ENCODE assay signal across 28 cellular contexts in the genomic region with DNA sequence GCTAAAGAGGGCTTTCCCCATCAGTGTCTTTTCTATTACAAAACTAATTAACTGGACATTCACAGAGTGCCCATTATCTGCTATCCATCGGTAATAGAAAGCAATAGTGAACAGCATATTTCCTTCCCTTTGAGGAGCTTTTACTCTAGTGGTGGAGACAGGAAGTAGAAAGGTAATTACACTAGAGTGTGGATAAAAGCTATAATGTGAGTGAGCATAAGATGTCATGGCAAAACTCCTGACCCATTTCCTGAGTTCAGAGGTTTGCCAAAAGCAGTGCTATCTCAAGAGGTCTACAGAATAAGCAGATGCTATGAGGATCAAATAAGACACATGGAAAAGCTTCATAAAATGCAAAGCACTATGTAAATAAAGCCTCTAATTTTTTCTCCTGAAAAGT. TPM values are rescaled to one million over a fixed set of nuclear protein-coding genes. Genes with fewer than 3 reads are reported as not detected.
DNase-seq lines count a peak whose midpoint lies in the region; ATAC-seq lines count a peak whose summit lies in the region.
"Had no signal": no experiment of that assay in that cellular context is flagged by ENCODE, and none has a peak within 500 bp of the region (broad histone marks: within the 10 kb centered on the region; RNA-seq: fewer than 3 reads in every experiment).

No MANE protein-coding gene starts in this region.

- H3K36me3 Mint-ChIP-seq in activated naive CD4-positive, alpha-beta T cell treated with anti-CD3 and anti-CD28 coated beads for 36 hours (ENCODE audit: low read depth): peaks cover 59% of the 10 kb centered on the region
- H3K36me3 Mint-ChIP-seq in activated naive CD4-positive, alpha-beta T cell treated with anti-CD3 and anti-CD28 coated beads, Interleukin-2, amount 50 U/mL, for 72 hours: peaks cover 52 to 53% of the 10 kb centered on the region in 2 donors
- H3K36me3 Mint-ChIP-seq in naive thymus-derived CD4-positive, alpha-beta T cell: peaks cover 6 to 42% (median 17%) of the 10 kb centered on the region in 5 donors

- CTCF ChIA-PET in activated naive CD4-positive, alpha-beta T cell treated with anti-CD3 and anti-CD28 coated beads for 36 hours (lab: Charles Lee): interaction anchor here (0.7 to 3.2 kb wide), 4 partner anchors 23 to 109 kb away, joined by 3 to 11 read pairs (median 4); a partner anchor contains a TSS
- CTCF ChIA-PET in naive thymus-derived CD4-positive, alpha-beta T cell (lab: Charles Lee): interaction anchor here (0.6 to 1.8 kb wide), 7 partner anchors 14 to 748 kb away, joined by 3 to 6 read pairs (median 3); no protein-coding TSS in a partner anchor

- H3K9me3 ChIP-seq in naive thymus-derived CD4-positive, alpha-beta T cell (ENCODE audit: control insufficient read depth in 2 of 3, low read length in 3 of 3): no peaks in the 10 kb centered on the region
- H3K9me3 ChIP-seq: esophagus squamous epithelium, heart left ventricle, Peyer's patch had no signal

- peak overlapping the region; percentile 38 for H3K27ac ChIP-seq in naive thymus-derived CD4-positive, alpha-beta T cell (ENCODE audit: low read depth, low read length)
- H3K27ac ChIP-seq: esophagus squamous epithelium, foreskin keratinocyte, GM23248, heart left ventricle, Peyer's patch had no signal

- no peak overlapping the region for H3K4me3 ChIP-seq in naive thymus-derived CD4-positive, alpha-beta T cell (ENCODE audit: low read length)
- H3K4me3 ChIP-seq: esophagus squamous epithelium, GM23248, heart left ventricle, Peyer's patch had no signal

- POLR2A ChIA-PET in naive thymus-derived CD4-positive, alpha-beta T cell (lab: Charles Lee): interaction anchor here (0.9 to 2.0 kb wide), 4 partner anchors 12 to 87 kb away, joined by 4 to 13 read pairs (median 6); a partner anchor contains a TSS

- no peak for ATAC-seq in activated naive CD4-positive, alpha-beta T cell treated with anti-CD3 and anti-CD28 coated beads, Interleukin-2, amount 50 U/mL, for 72 hours
- peak; percentile 42 for ATAC-seq in naive thymus-derived CD4-positive, alpha-beta T cell
- ATAC-seq in GM18870 (IDR thresholded peaks at IDR 0.05; ENCODE audit: unreplicated experiment): no peak
- ATAC-seq: foreskin keratinocyte, heart left ventricle, left ventricle myocardium superior had no signal

- intact Hi-C loops in activated naive CD4-positive, alpha-beta T cell treated with anti-CD3 and anti-CD28 coated beads for 36 hours (cut with micrococcal nuclease): no loop called here
- intact Hi-C loops in naive thymus-derived CD4-positive, alpha-beta T cell (cut with micrococcal nuclease): loop anchor here in 1 of 2 donors (1.0 kb wide), 1 partner anchor 39 kb away; no protein-coding TSS in a partner anchor

- peak overlapping the region; percentile 6 for H3K27ac Mint-ChIP-seq in activated naive CD4-positive, alpha-beta T cell treated with anti-CD3 and anti-CD28 coated beads for 36 hours
- H3K27ac Mint-ChIP-seq in activated naive CD4-positive, alpha-beta T cell treated with anti-CD3 and anti-CD28 coated beads, Interleukin-2, amount 50 U/mL, for 72 hours: peak overlapping the region in 1 of 2 donors; percentile 58
- H3K27ac Mint-ChIP-seq in naive thymus-derived CD4-positive, alpha-beta T cell: peak overlapping the region; percentile 33 to 91 (median 85)
- H3K27ac Mint-ChIP-seq: type B pancreatic cell had no signal

- H3K4me1 Mint-ChIP-seq in activated naive CD4-positive, alpha-beta T cell treated with anti-CD3 and anti-CD28 coated beads for 36 hours (ENCODE audit: low read depth): peaks cover 12% of the 10 kb centered on the region
- H3K4me1 Mint-ChIP-seq in naive thymus-derived CD4-positive, alpha-beta T cell: peaks cover 10 to 26% (median 15%) of the 10 kb centered on the region in 7 donors

- no peak overlapping the region for H3K4me3 Mint-ChIP-seq in activated naive CD4-positive, alpha-beta T cell treated with anti-CD3 and anti-CD28 coated beads for 36 hours
- peak overlapping the region in 8 of 10 donors; percentile 39 to 73 (median 57) for H3K4me3 Mint-ChIP-seq in naive thymus-derived CD4-positive, alpha-beta T cell
- H3K4me3 Mint-ChIP-seq: type B pancreatic cell had no signal

- H3K9me3 Mint-ChIP-seq in activated naive CD4-positive, alpha-beta T cell treated with anti-CD3 and anti-CD28 coated beads for 36 hours: no peaks in the 10 kb centered on the region
- no peaks in the 10 kb centered on the region for H3K9me3 Mint-ChIP-seq in activated naive CD4-positive, alpha-beta T cell treated with anti-CD3 and anti-CD28 coated beads, Interleukin-2, amount 50 U/mL, for 72 hours
- no peaks in the 10 kb centered on the region for H3K9me3 Mint-ChIP-seq in naive thymus-derived CD4-positive, alpha-beta T cell
- H3K9me3 Mint-ChIP-seq: type B pancreatic cell had no signal

- peaks cover 0 to 24% (median 0%) of the 10 kb centered on the region in 3 experiments for H3K36me3 ChIP-seq in naive thymus-derived CD4-positive, alpha-beta T cell (ENCODE audit: control insufficient read depth in 2 of 3, insufficient read depth in 3 of 3, low read length in 3 of 3)

- H3K27me3 ChIP-seq in naive thymus-derived CD4-positive, alpha-beta T cell (ENCODE audit: control insufficient read depth in 2 of 2, insufficient read depth in 2 of 2, low read length in 2 of 2): no peaks in the 10 kb centered on the region
- H3K27me3 ChIP-seq: esophagus squamous epithelium, foreskin keratinocyte, heart left ventricle, Peyer's patch had no signal

- peaks cover 0 to 12% of the 10 kb centered on the region in 2 donors for H3K4me1 ChIP-seq in naive thymus-derived CD4-positive, alpha-beta T cell (ENCODE audit: control insufficient read depth in 2 of 2, insufficient read depth in 2 of 2, low read length in 2 of 2)
- H3K4me1 ChIP-seq: esophagus squamous epithelium, foreskin keratinocyte, heart left ventricle, Peyer's patch had no signal

- no peaks in the 10 kb centered on the region for H3K27me3 Mint-ChIP-seq in activated naive CD4-positive, alpha-beta T cell treated with anti-CD3 and anti-CD28 coated beads for 36 hours (ENCODE audit: low read depth)
- no peaks in the 10 kb centered on the region for H3K27me3 Mint-ChIP-seq in naive thymus-derived CD4-positive, alpha-beta T cell
- H3K27me3 Mint-ChIP-seq: type B pancreatic cell had no signal

- DNase-seq in activated naive CD4-positive, alpha-beta T cell treated with anti-CD3 and anti-CD28 coated beads for 36 hours: no peak
- no peak for DNase-seq in activated naive CD4-positive, alpha-beta T cell treated with anti-CD3 and anti-CD28 coated beads, Interleukin-2, amount 50 U/mL, for 72 hours (ENCODE audit: low spot score in 2 of 2)
- DNase-seq in DMS153 treated with DMSO at 0.1 percent for 48 hours (lab: John Stamatoyannopoulos, UW; ENCODE audit: unreplicated experiment) (peak; percentile 4), NCI-H526 treated with DMSO at 0.1 percent for 48 hours (lab: John Stamatoyannopoulos, UW) (peak; percentile 31), cerebellar nuclear complex (lab: John Stamatoyannopoulos, UW) (no peak)
- peak in 6 of 9 donors; percentile 7 to 45 (median 35) for DNase-seq in naive thymus-derived CD4-positive, alpha-beta T cell
- DNase-seq: activated CD4-positive, alpha-beta T cell treated with anti-CD3 and anti-CD28 coated beads, Interleukin-2, amount 50 U/mL, for 48 hours; activated CD8-positive, alpha-beta memory T cell treated with anti-CD3 and anti-CD28 coated beads, Interleukin-2, amount 50 U/mL, for 4 hours; activated effector memory CD4-positive, alpha-beta T cell treated with anti-CD3 and anti-CD28 coated beads, Interleukin-2, amount 50 U/mL, for 16 hours; amygdala; esophagus squamous epithelium; foreskin keratinocyte; GM23248; heart left ventricle; islet precursor cell; left ventricle myocardium superior; MV-4-11; NCI-H1694 treated with DMSO at 0.1 percent for 48 hours; NCI-H226; NCI-H69; Peyer's patch; SHP77; small intestine had no signal

RNA-seq across cellular contexts. Expression of a gene that starts 24.0 kb away (rescaled TPM):
- 10 to 100 TPM; 69.9 to 70.8 TPM for total RNA-seq in activated naive CD4-positive, alpha-beta T cell treated with anti-CD3 and anti-CD28 coated beads for 36 hours
- 10 to 100 TPM; 60.4 to 61.6 TPM for total RNA-seq in activated naive CD4-positive, alpha-beta T cell treated with anti-CD3 and anti-CD28 coated beads, Interleukin-2, amount 50 U/mL, for 72 hours
- total RNA-seq in naive thymus-derived CD4-positive, alpha-beta T cell: 10 to 100 TPM in 1 of 5 experiments, 1 to 10 TPM in 4; 4.4 to 42.3 (median 5.4) TPM
- polyA plus RNA-seq in naive thymus-derived CD4-positive, alpha-beta T cell: 1 to 10 TPM; 2.7 to 3.3 TPM

RNA-seq across cellular contexts. Expression of a gene that starts 29.3 kb away (rescaled TPM):
- total RNA-seq in activated naive CD4-positive, alpha-beta T cell treated with anti-CD3 and anti-CD28 coated beads for 36 hours: not detected
- not detected for total RNA-seq in activated naive CD4-positive, alpha-beta T cell treated with anti-CD3 and anti-CD28 coated beads, Interleukin-2, amount 50 U/mL, for 72 hours
- total RNA-seq in naive thymus-derived CD4-positive, alpha-beta T cell: not detected
- not detected for polyA plus RNA-seq in naive thymus-derived CD4-positive, alpha-beta T cell
- total RNA-seq: chondrocyte, foreskin keratinocyte, GM23248, left ventricle myocardium superior, LHCN-M2, mesenteric fat pad, Peyer's patch had no signal
- polyA plus RNA-seq: foreskin keratinocyte, GM23248, heart left ventricle had no signal

RNA-seq across cellular contexts. Expression of a gene that starts 43.2 kb away (rescaled TPM):
- 1 to 10 TPM; 2.2 TPM for total RNA-seq in activated naive CD4-positive, alpha-beta T cell treated with anti-CD3 and anti-CD28 coated beads for 36 hours
- 1 to 10 TPM; 3.4 to 3.9 TPM for total RNA-seq in activated naive CD4-positive, alpha-beta T cell treated with anti-CD3 and anti-CD28 coated beads, Interleukin-2, amount 50 U/mL, for 72 hours
- total RNA-seq in naive thymus-derived CD4-positive, alpha-beta T cell: 1 to 10 TPM; 5.2 to 7.5 (median 7.2) TPM
- 1 to 10 TPM; 1.1 to 1.4 TPM for polyA plus RNA-seq in naive thymus-derived CD4-positive, alpha-beta T cell

Comparison
In these comparisons a context has a peak if more than half of its experiments do, and no peak if none do; other contexts are left out.
1. DNase-seq: peak in DMS153 treated with DMSO at 0.1 percent for 48 hours (single experiment), NCI-H526 treated with DMSO at 0.1 percent for 48 hours (single experiment) and naive thymus-derived CD4-positive, alpha-beta T cell (6 of 9); none in activated naive CD4-positive, alpha-beta T cell treated with anti-CD3 and anti-CD28 coated beads for 36 hours (single experiment), activated naive CD4-positive, alpha-beta T cell treated with anti-CD3 and anti-CD28 coated beads, Interleukin-2, amount 50 U/mL, for 72 hours (0 of 2) and cerebellar nuclear complex (0 of 2).